Comparison of ENCODE assay signal across 9 cellular contexts in the genomic region with DNA sequence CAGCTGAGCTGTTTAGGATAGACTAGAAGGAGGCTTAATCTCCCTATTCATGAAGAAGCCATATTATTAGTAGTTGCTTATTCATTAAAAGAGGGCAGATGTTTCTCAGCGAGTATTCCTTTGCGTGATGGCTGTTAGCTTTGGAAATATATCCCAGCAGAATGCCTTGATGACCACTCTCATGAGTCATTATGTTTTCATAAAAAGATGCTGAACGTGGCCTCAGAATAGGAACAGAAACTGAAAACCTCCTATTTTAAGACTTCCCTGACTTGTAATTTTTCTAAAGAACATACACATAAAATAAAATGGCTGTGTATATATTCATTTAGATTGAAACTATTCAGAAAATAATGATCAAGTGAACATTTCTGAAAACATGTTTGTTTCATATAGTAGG. TPM values are rescaled to one million over a fixed set of nuclear protein-coding genes. Genes with fewer than 3 reads are reported as not detected.
DNase-seq lines count a peak whose midpoint lies in the region; ATAC-seq, FAIRE-seq and TF ChIP-seq lines count a peak whose summit lies in the region.
"Had no signal": no experiment of that assay in that cellular context is flagged by ENCODE, and none has a peak within 500 bp of the region (broad histone marks: within the 10 kb centered on the region; RNA-seq: fewer than 3 reads in every experiment).

No MANE protein-coding gene starts in this region.

- H3K9me3 ChIP-seq in PC-3 (ENCODE audit: low read length) (no peaks in the 10 kb centered on the region), small intestine (ENCODE audit: control insufficient read depth, low read depth) (no peaks in the 10 kb centered on the region)
- H3K9me3 ChIP-seq: gastroesophageal sphincter had no signal

- no peaks in the 10 kb centered on the region for H4K20me1 ChIP-seq in PC-3 (ENCODE audit: low read length)

- H3K4me3 ChIP-seq in PC-3 (ENCODE audit: low read length): no peak overlapping the region
- no peak overlapping the region for H3K4me3 ChIP-seq in small intestine (ENCODE audit: low read depth in 1 of 2, low read length in 2 of 2)
- H3K4me3 ChIP-seq: gastroesophageal sphincter had no signal

- no peaks in the 10 kb centered on the region for H3K9me2 ChIP-seq in PC-3 (replicated peaks; ENCODE audit: low read length)

- FAIRE-seq in GM19239 (lab: Jason Lieb, UNC): peak; percentile 71
- FAIRE-seq in small intestine (lab: Jason Lieb, UNC): peak; percentile 61

- peak overlapping the region; percentile 44; the same call in 1 of the 2 replicates for H3K4me2 ChIP-seq in PC-3 (ENCODE audit: low read length)

- H3K79me2 ChIP-seq in PC-3 (ENCODE audit: low read length): no peaks in the 10 kb centered on the region

- H3K36me3 ChIP-seq in PC-3 (ENCODE audit: low read depth, low read length) (no peaks in the 10 kb centered on the region), small intestine (ENCODE audit: control insufficient read depth in 2 of 2, insufficient read depth in 2 of 2, low read length in 2 of 2) (no peaks in the 10 kb centered on the region)
- H3K36me3 ChIP-seq: gastroesophageal sphincter had no signal

- no peaks in the 10 kb centered on the region for H3F3A ChIP-seq in PC-3 (ENCODE audit: low read length, unreplicated experiment)

- BruUV-seq in PC-3 (replicated peaks; lab: Mats Ljungman, UMichigan): no TSS peak

- H3K9ac ChIP-seq in PC-3 (ENCODE audit: low read length): peak overlapping the region; percentile 14; the same call in 1 of the 2 replicates

- H3K27me3 ChIP-seq in PC-3 (ENCODE audit: low read length): no peaks in the 10 kb centered on the region
- no peaks in the 10 kb centered on the region for H3K27me3 ChIP-seq in small intestine (ENCODE audit: control insufficient read depth in 2 of 2, insufficient read depth in 2 of 2, low read length in 2 of 2)
- H3K27me3 ChIP-seq: gastroesophageal sphincter had no signal

- 69 to 86% (median 86%) methylated on average over 3 of the region's 3 CpGs for WGBS in small intestine, 3 donors

- H3K4me1 ChIP-seq in PC-3 (ENCODE audit: insufficient read depth, low read length) (peaks cover 27% of the 10 kb centered on the region), small intestine (ENCODE audit: control insufficient read depth in 2 of 2, insufficient read depth in 1 of 2, low read depth in 1 of 2, low read length in 1 of 2) (no peaks in the 10 kb centered on the region)
- H3K4me1 ChIP-seq: gastroesophageal sphincter had no signal

- peak overlapping the region; percentile 20; the same call in 1 of the 2 replicates for H2AFZ ChIP-seq in PC-3 (ENCODE audit: low read length)

- H3K27ac ChIP-seq in PC-3 (ENCODE audit: low read length): peak overlapping the region; percentile 51
- H3K27ac ChIP-seq in small intestine (ENCODE audit: low read depth in 1 of 2, low read length in 1 of 2): no peak overlapping the region
- H3K27ac ChIP-seq: gastroesophageal sphincter had no signal

- DNase-seq in GM19239 (ENCODE audit: insufficient read length, low spot score) (no peak), PC-3 (peak; percentile 13), small intestine (no peak), NCI-H2227 treated with DMSO at 0.1 percent for 48 hours (lab: John Stamatoyannopoulos, UW) (no peak), HEK293T (ENCODE audit: extremely low spot score) (no peak)
- DNase-seq in stimulated activated CD4-positive, alpha-beta T cell treated with anti-CD3 and anti-CD28 coated beads, Interleukin-1b, Interleukin-23, amount 100 ng/mL, for 48 hours: no peak
- DNase-seq: H7 had no signal

- CTCF ChIA-PET in PC-3 (lab: Charles Lee): no interaction called here
- CTCF ChIA-PET in HEK293T (lab: Yijun Ruan, JAX): no interaction called here

- ATAC-seq in HG02943 (IDR thresholded peaks at IDR 0.05; ENCODE audit: low read depth, unreplicated experiment) (peak; percentile 74), PC-3 (peak; percentile 40; the same call in 1 of the 2 replicates)
- ATAC-seq: gastroesophageal sphincter had no signal

- POLR2A ChIA-PET in PC-3 (lab: Charles Lee; ENCODE audit: unreplicated experiment) (interaction anchor here (0.7 kb wide), 1 partner anchor 138 kb away, joined by 4 read pairs; no protein-coding TSS in a partner anchor), HEK293T (lab: Yijun Ruan, JAX) (no interaction called here)

- intact Hi-C loops in PC-3 (cut with micrococcal nuclease): no loop called here

- no peak for TF ChIP-seq CTCF in PC-3 (conservative IDR thresholded peaks at IDR 0.05; ENCODE audit: low read depth, low read length)

TF ChIP-seq in HEK293T, 16 proteins besides CTCF, POLR2A, EP300 and RAD21:
- no peak for TF ChIP-seq FOXA1 (IDR thresholded peaks at IDR 0.05)

RNA-seq across cellular contexts. Expression of gene PLA2G4A, which starts 9.6 kb away (rescaled TPM):
- 1.3 and 2.3 TPM in 2 replicates for total RNA-seq in PC-3 (2014; rRNA removed)
- polyA plus RNA-seq in small intestine: 10 to 100 TPM; 11.3 to 22.8 (median 17.0) TPM
